ENCODE assay signal across 8 cellular contexts in the genomic region with DNA sequence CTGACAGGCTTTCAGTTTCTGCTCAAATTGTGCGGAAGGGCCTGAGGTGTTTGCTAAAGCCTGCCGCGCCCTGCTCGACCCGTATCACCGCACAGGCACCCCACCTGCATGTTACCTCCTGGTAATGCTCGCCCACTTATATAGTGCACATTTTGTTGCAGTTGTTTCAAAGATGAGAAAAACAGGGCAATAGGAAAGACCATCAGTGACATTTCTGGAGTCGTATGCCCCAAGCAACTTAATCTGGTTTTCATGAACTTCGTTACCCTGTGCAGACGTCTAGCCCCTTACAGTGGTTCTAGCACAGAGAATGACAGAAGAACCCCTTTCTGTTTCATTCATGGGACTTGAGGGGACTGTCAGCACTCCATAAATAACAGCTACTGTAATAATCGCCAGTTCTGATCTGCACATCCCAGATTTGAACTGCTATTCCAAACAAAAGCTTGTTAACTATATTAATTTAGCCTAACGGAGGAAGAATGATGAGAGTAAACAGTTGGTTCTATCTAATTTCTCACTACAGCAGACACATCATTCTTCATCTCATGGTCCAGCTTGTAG. TPM values are rescaled to one million over a fixed set of nuclear protein-coding genes. Genes with fewer than 3 reads are reported as not detected.
DNase-seq lines count a peak whose midpoint lies in the region; ATAC-seq and TF ChIP-seq lines count a peak whose summit lies in the region.

No MANE protein-coding gene starts in this region.

- ATAC-seq in GM18505 (IDR thresholded peaks at IDR 0.05; ENCODE audit: unreplicated experiment), result peak; percentile 12
- no peak for ATAC-seq in GM23338

- no peak for TF ChIP-seq CTCF in GM23338 (conservative IDR thresholded peaks at IDR 0.05; ENCODE audit: low read depth in 2 of 2)
- TF ChIP-seq CTCF in MM.1S (IDR thresholded peaks at IDR 0.05; ENCODE audit: low read length), result no peak
- TF ChIP-seq CTCF in endodermal cell (conservative IDR thresholded peaks at IDR 0.05), result no peak
- no peak for TF ChIP-seq CTCF in osteocyte (IDR thresholded peaks at IDR 0.05)

- peaks cover 9% of the 10 kb centered on the region for H3K79me2 ChIP-seq in GM23338 (replicated peaks; ENCODE audit: insufficient read depth)
- peaks cover 24% of the 10 kb centered on the region for H3K79me2 ChIP-seq in MM.1S (ENCODE audit: low read length)

- DNase-seq in GM23338 (ENCODE audit: low spot score) (no peak), MM.1S (no peak), endodermal cell (no peak), osteocyte (ENCODE audit: extremely low spot score, unreplicated experiment) (no peak), SIG-M5 treated with dmso at 0.1 percent for 504 hours (lab: John Stamatoyannopoulos, UW; ENCODE audit: unreplicated experiment) (no peak), medulla oblongata (ENCODE audit: extremely low spot score) (no peak)
- DNase-seq in stimulated activated CD4-positive, alpha-beta T cell treated with anti-CD3 and anti-CD28 coated beads, Interleukin-1b, Interleukin-23, amount 100 ng/mL, for 48 hours, result no peak

- H3K36me3 Mint-ChIP-seq in GM23338 (ENCODE audit: low read depth) (peaks cover 29% of the 10 kb centered on the region), endodermal cell (ENCODE audit: low read depth) (peaks cover 22% of the 10 kb centered on the region), osteocyte (ENCODE audit: unreplicated experiment) (peaks cover 5% of the 10 kb centered on the region)

- H3K27me3 Mint-ChIP-seq in GM23338 (ENCODE audit: insufficient read depth, low read depth, poor library complexity) (peaks cover 13% of the 10 kb centered on the region), endodermal cell (ENCODE audit: insufficient read depth) (peaks cover 2% of the 10 kb centered on the region), osteocyte (ENCODE audit: unreplicated experiment) (peaks cover 3% of the 10 kb centered on the region)

- peak overlapping the region; percentile 84 for H3K4me3 Mint-ChIP-seq in GM23338
- H3K4me3 Mint-ChIP-seq in endodermal cell, result peak overlapping the region; percentile 80
- H3K4me3 Mint-ChIP-seq in osteocyte (ENCODE audit: unreplicated experiment), result peak overlapping the region; percentile 81

- H3K9me2 ChIP-seq in GM23338 (ENCODE audit: insufficient read depth), result no peaks in the 10 kb centered on the region
- no peaks in the 10 kb centered on the region for H3K9me2 ChIP-seq in MM.1S (replicated peaks; ENCODE audit: insufficient read depth, low read length)

- H3K27me3 ChIP-seq in GM23338 (ENCODE audit: insufficient read depth) (peaks cover 4% of the 10 kb centered on the region; the same call in 1 of the 2 replicates), MM.1S (replicated peaks; ENCODE audit: insufficient read depth, low read length) (no peaks in the 10 kb centered on the region), endodermal cell (ENCODE audit: control insufficient read depth, insufficient read depth, low read length, poor library complexity, severe bottlenecking) (no peaks in the 10 kb centered on the region)

- H4K20me1 ChIP-seq in GM23338 (replicated peaks; ENCODE audit: insufficient read depth) (no peaks in the 10 kb centered on the region; the same call in 1 of the 2 replicates), MM.1S (ENCODE audit: insufficient read depth, low read length) (no peaks in the 10 kb centered on the region)

- H3K9me3 Mint-ChIP-seq in GM23338 (no peaks in the 10 kb centered on the region), endodermal cell (no peaks in the 10 kb centered on the region), osteocyte (ENCODE audit: unreplicated experiment) (no peaks in the 10 kb centered on the region)

- H3K27ac ChIP-seq in GM23338 (ENCODE audit: low read depth) (peak overlapping the region; percentile 69; the same call in 1 of the 2 replicates), MM.1S (ENCODE audit: low read length) (peak overlapping the region; percentile 99), endodermal cell (ENCODE audit: low read depth, low read length) (no peak overlapping the region)

- H2AFZ ChIP-seq in GM23338 (peak overlapping the region; percentile 99), MM.1S (ENCODE audit: low read length) (peak overlapping the region; percentile 84)

- no peak overlapping the region for H3K27ac Mint-ChIP-seq in GM23338
- peak overlapping the region; percentile 96 for H3K27ac Mint-ChIP-seq in endodermal cell
- peak overlapping the region; percentile 86 for H3K27ac Mint-ChIP-seq in osteocyte (ENCODE audit: unreplicated experiment)

- H3K9ac ChIP-seq in MM.1S (ENCODE audit: low read length) (peak overlapping the region; percentile 97), endodermal cell (ENCODE audit: extremely low read depth, low read length, poor library complexity, severe bottlenecking) (peak overlapping the region; percentile 58)

- peaks cover 16% of the 10 kb centered on the region for H3K4me1 ChIP-seq in GM23338 (ENCODE audit: insufficient read depth)
- H3K4me1 ChIP-seq in MM.1S (ENCODE audit: low read length), result peaks cover 28% of the 10 kb centered on the region
- peaks cover 6% of the 10 kb centered on the region for H3K4me1 ChIP-seq in endodermal cell (ENCODE audit: control insufficient read depth, insufficient read depth, low read length)

- H3K4me1 Mint-ChIP-seq in GM23338 (peaks cover 27% of the 10 kb centered on the region), endodermal cell (peaks cover 31% of the 10 kb centered on the region), osteocyte (ENCODE audit: unreplicated experiment) (peaks cover 28% of the 10 kb centered on the region)

- H3K9me3 ChIP-seq in MM.1S (replicated peaks; ENCODE audit: insufficient read depth, low read length) (no peaks in the 10 kb centered on the region), endodermal cell (ENCODE audit: control insufficient read depth, low read length) (no peaks in the 10 kb centered on the region)

- WGBS in endodermal cell (ENCODE audit: insufficient coverage in 1 of 2, insufficient read length in 1 of 2), 2 experiments, result 33 to 40% methylated on average over 10 to 11 of the region's 12 CpGs

- H3K36me3 ChIP-seq in GM23338 (ENCODE audit: insufficient read depth), result no peaks in the 10 kb centered on the region
- 0 out of 2 replicates have a peak, but pooled peaks cover 5% of the 10 kb centered on the region for H3K36me3 ChIP-seq in MM.1S (replicated peaks; ENCODE audit: insufficient read depth, low read length)
- peaks cover 20% of the 10 kb centered on the region for H3K36me3 ChIP-seq in endodermal cell (ENCODE audit: control insufficient read depth, insufficient read depth, low read length)

- H3K4me3 ChIP-seq in GM23338, result peak overlapping the region; percentile 89
- H3K4me3 ChIP-seq in MM.1S (ENCODE audit: low read length), result peak overlapping the region; percentile 92
- peak overlapping the region; percentile 77 for H3K4me3 ChIP-seq in endodermal cell (ENCODE audit: low read length)

- H3F3A ChIP-seq in GM23338 (replicated peaks; ENCODE audit: low read depth) (peaks cover 19% of the 10 kb centered on the region; the same call in 1 of the 2 replicates), MM.1S (ENCODE audit: insufficient read depth, low read length) (peaks cover 23% of the 10 kb centered on the region)

- H3K4me2 ChIP-seq in GM23338 (peak overlapping the region; percentile 97), MM.1S (ENCODE audit: low read depth, low read length) (peak overlapping the region; percentile 98)

- no peak for TF ChIP-seq POLR2A in GM18505 (IDR thresholded peaks at IDR 0.05; ENCODE audit: borderline replicate concordance, extremely low read depth, insufficient read depth, insufficient read length)

TF ChIP-seq in GM23338, 12 proteins besides CTCF, POLR2A, EP300 and RAD21:
- no peak for TF ChIP-seq ZNF114 (CRISPR knock-in tag; IDR thresholded peaks at IDR 0.05)
- TF ChIP-seq CREB1 (CRISPR knock-in tag; IDR thresholded peaks at IDR 0.05; ENCODE audit: low read depth), result no peak
- TF ChIP-seq EZH2 (IDR thresholded peaks at IDR 0.05; ENCODE audit: low read depth, unreplicated experiment), result no peak
- TF ChIP-seq NANOG (IDR thresholded peaks at IDR 0.05; ENCODE audit: borderline replicate concordance), result no peak
- no peak for TF ChIP-seq ZNF331 (CRISPR knock-in tag; IDR thresholded peaks at IDR 0.05; ENCODE audit: low read depth)
- TF ChIP-seq STAT1 (IDR thresholded peaks at IDR 0.05; ENCODE audit: unreplicated experiment), result no peak

RNA-seq across cellular contexts. Expression of a gene that starts 0.9 kb away (rescaled TPM):
- total RNA-seq in GM23338 (2014; rRNA removed; shearing (Covaris generic)), result 39.3 and 45.2 TPM in 2 replicates
- polyA plus RNA-seq in GM23338 (2016; fragmentation: Nextera tagmentation; extraction: Ambion mirVana), result 40.0 and 40.3 TPM in 2 replicates
- 100 to 1,000 TPM; 104 to 111 TPM for total RNA-seq in endodermal cell
- 80.2 TPM for polyA plus RNA-seq in endodermal cell (2013, experiment 1 of 2)
- 68.5 TPM for polyA plus RNA-seq in endodermal cell (2013, experiment 2 of 2)
- 122 and 126 TPM in 2 replicates for total RNA-seq in osteocyte
